ENCODE assay signal across 14 cellular contexts in genomic region chr12:96327889-96328288, GRCh38.
DNase-seq lines count a peak whose midpoint lies in the region; ATAC-seq and TF ChIP-seq lines count a peak whose summit lies in the region.
"Had no signal": no experiment of that assay in that cellular context is flagged by ENCODE, and none has a peak within 500 bp of the region (broad histone marks: within the 10 kb centered on the region; RNA-seq: fewer than 3 reads in every experiment).

No MANE protein-coding gene starts in this region.

- intact Hi-C loops in activated CD8-positive, alpha-beta T cell treated with anti-CD3 and anti-CD28 coated beads for 36 hours (cut with micrococcal nuclease), result no loop called here

- H3K4me1 ChIP-seq in smooth muscle cell (ENCODE audit: low read depth), result no peaks in the 10 kb centered on the region
- H3K4me1 ChIP-seq: A549 had no signal

- CTCF ChIA-PET in activated CD8-positive, alpha-beta T cell treated with anti-CD3 and anti-CD28 coated beads for 36 hours (lab: Charles Lee), result interaction anchor here (0.8 kb wide), 1 partner anchor 188 kb away, joined by 3 read pairs; no protein-coding TSS in a partner anchor
- CTCF ChIA-PET in activated CD8-positive, alpha-beta T cell treated with anti-CD3 and anti-CD28 coated beads, Interleukin-2, amount 10 ng/mL, durations not matched to agents 7 days and 5 days (lab: Charles Lee), result interaction anchor here (1.8 to 2.2 kb wide), 2 partner anchors 9 to 32 kb away, joined by 5 to 6 read pairs; no protein-coding TSS in a partner anchor

- no peak overlapping the region for H3K27ac Mint-ChIP-seq in activated CD8-positive, alpha-beta T cell treated with anti-CD3 and anti-CD28 coated beads for 36 hours
- H3K27ac Mint-ChIP-seq in activated CD8-positive, alpha-beta T cell treated with anti-CD3 and anti-CD28 coated beads, Interleukin-2, amount 10 ng/mL, durations not matched to agents 7 days and 5 days, result no peak overlapping the region
- peak overlapping the region; percentile 0 to 87 (median 73) for H3K27ac Mint-ChIP-seq in naive thymus-derived CD8-positive, alpha-beta T cell

- H3K27ac ChIP-seq in smooth muscle cell (ENCODE audit: low read depth), result no peak overlapping the region
- H3K27ac ChIP-seq: A549, thyroid gland had no signal

- no peak overlapping the region for H3K4me2 ChIP-seq in smooth muscle cell
- H3K4me2 ChIP-seq: A549 had no signal

- no peak overlapping the region for H3K4me3 ChIP-seq in smooth muscle cell
- H3K4me3 ChIP-seq: A549, thyroid gland had no signal

- 94% methylated on average over 3 of the region's 3 CpGs for WGBS in smooth muscle cell (ENCODE audit: low lambda C conversion rate)

- POLR2A ChIA-PET in activated CD8-positive, alpha-beta T cell treated with anti-CD3 and anti-CD28 coated beads for 36 hours (lab: Charles Lee), result no interaction called here
- POLR2A ChIA-PET in activated CD8-positive, alpha-beta T cell treated with anti-CD3 and anti-CD28 coated beads, Interleukin-2, amount 10 ng/mL, durations not matched to agents 7 days and 5 days (lab: Charles Lee), result no interaction called here
- POLR2A ChIA-PET in naive thymus-derived CD8-positive, alpha-beta T cell (lab: Charles Lee), result interaction anchor here (1.4 kb wide), 1 partner anchor 71 kb away, joined by 6 read pairs; no protein-coding TSS in a partner anchor

- no peaks in the 10 kb centered on the region for H3K27me3 ChIP-seq in smooth muscle cell (ENCODE audit: low read depth)
- H3K27me3 ChIP-seq: thyroid gland had no signal

- H3K9me3 Mint-ChIP-seq in activated CD8-positive, alpha-beta T cell treated with anti-CD3 and anti-CD28 coated beads for 36 hours, result no peaks in the 10 kb centered on the region
- H3K9me3 Mint-ChIP-seq in activated CD8-positive, alpha-beta T cell treated with anti-CD3 and anti-CD28 coated beads, Interleukin-2, amount 10 ng/mL, durations not matched to agents 7 days and 5 days (ENCODE audit: insufficient read depth), result no peaks in the 10 kb centered on the region
- peaks cover 0 to 16% (median 0%) of the 10 kb centered on the region in 9 donors for H3K9me3 Mint-ChIP-seq in naive thymus-derived CD8-positive, alpha-beta T cell

- no peaks in the 10 kb centered on the region for H3K36me3 ChIP-seq in smooth muscle cell (ENCODE audit: low read depth)
- H3K36me3 ChIP-seq: thyroid gland had no signal

- H3K9ac ChIP-seq in smooth muscle cell (ENCODE audit: low read depth), result no peak overlapping the region

- H2AFZ ChIP-seq in smooth muscle cell (ENCODE audit: low read depth), result no peak overlapping the region

- H3F3A ChIP-seq in smooth muscle cell (ENCODE audit: low read depth), result no peaks in the 10 kb centered on the region

- no peak overlapping the region for H3K4me3 Mint-ChIP-seq in activated CD8-positive, alpha-beta T cell treated with anti-CD3 and anti-CD28 coated beads for 36 hours
- H3K4me3 Mint-ChIP-seq in activated CD8-positive, alpha-beta T cell treated with anti-CD3 and anti-CD28 coated beads, Interleukin-2, amount 10 ng/mL, durations not matched to agents 7 days and 5 days, result no peak overlapping the region
- peak overlapping the region in 3 of 10 donors; percentile 2 to 23 (median 8) for H3K4me3 Mint-ChIP-seq in naive thymus-derived CD8-positive, alpha-beta T cell

- H3K4me1 Mint-ChIP-seq in activated CD8-positive, alpha-beta T cell treated with anti-CD3 and anti-CD28 coated beads for 36 hours (ENCODE audit: low read depth), result peaks cover 49% of the 10 kb centered on the region
- peaks cover 34% of the 10 kb centered on the region for H3K4me1 Mint-ChIP-seq in activated CD8-positive, alpha-beta T cell treated with anti-CD3 and anti-CD28 coated beads, Interleukin-2, amount 10 ng/mL, durations not matched to agents 7 days and 5 days (ENCODE audit: low read depth)
- peaks cover 28 to 68% (median 60%) of the 10 kb centered on the region in 4 donors for H3K4me1 Mint-ChIP-seq in naive thymus-derived CD8-positive, alpha-beta T cell

- peak; percentile 40 for ATAC-seq in activated CD8-positive, alpha-beta T cell treated with anti-CD3 and anti-CD28 coated beads for 36 hours
- ATAC-seq in activated CD8-positive, alpha-beta T cell treated with anti-CD3 and anti-CD28 coated beads, Interleukin-2, amount 10 ng/mL, durations not matched to agents 7 days and 5 days, result no peak
- ATAC-seq in GM21576 (IDR thresholded peaks at IDR 0.05; ENCODE audit: unreplicated experiment) (peak; percentile 34), HG03432 (IDR thresholded peaks at IDR 0.05; ENCODE audit: unreplicated experiment) (peak; percentile 52)
- peak; percentile 24 to 47 for ATAC-seq in naive thymus-derived CD8-positive, alpha-beta T cell
- ATAC-seq: A549 had no signal

- no peak for DNase-seq in activated CD8-positive, alpha-beta T cell treated with anti-CD3 and anti-CD28 coated beads for 36 hours
- DNase-seq in activated CD8-positive, alpha-beta T cell treated with anti-CD3 and anti-CD28 coated beads, Interleukin-2, amount 10 ng/mL, durations not matched to agents 7 days and 5 days, result no peak
- DNase-seq in naive thymus-derived CD8-positive, alpha-beta T cell, result no peak
- DNase-seq in amygdala (lab: John Stamatoyannopoulos, UW) (no peak), NCI-H748 treated with DMSO at 0.1 percent for 48 hours (lab: John Stamatoyannopoulos, UW) (no peak), smooth muscle cell (lab: John Stamatoyannopoulos, UW; ENCODE audit: unreplicated experiment) (no peak)
- DNase-seq: EL, head of caudate nucleus, mesendoderm, NCI-H446 had no signal

- H3K27me3 Mint-ChIP-seq in activated CD8-positive, alpha-beta T cell treated with anti-CD3 and anti-CD28 coated beads for 36 hours, result no peaks in the 10 kb centered on the region
- H3K27me3 Mint-ChIP-seq in activated CD8-positive, alpha-beta T cell treated with anti-CD3 and anti-CD28 coated beads, Interleukin-2, amount 10 ng/mL, durations not matched to agents 7 days and 5 days (ENCODE audit: low read depth), result no peaks in the 10 kb centered on the region
- no peaks in the 10 kb centered on the region for H3K27me3 Mint-ChIP-seq in naive thymus-derived CD8-positive, alpha-beta T cell

- peaks cover 67% of the 10 kb centered on the region for H4K20me1 ChIP-seq in smooth muscle cell (ENCODE audit: low read depth)

- no peaks in the 10 kb centered on the region for H3K9me3 ChIP-seq in smooth muscle cell (replicated peaks; ENCODE audit: low read depth)
- H3K9me3 ChIP-seq: A549, thyroid gland had no signal

- H3K79me2 ChIP-seq in smooth muscle cell (ENCODE audit: low read depth), result peaks cover 51% of the 10 kb centered on the region

- TF ChIP-seq CTCF in activated CD8-positive, alpha-beta T cell treated with anti-CD3 and anti-CD28 coated beads for 36 hours (IDR thresholded peaks at IDR 0.05), result no peak
- no peak for TF ChIP-seq CTCF in smooth muscle cell (IDR thresholded peaks at IDR 0.05; ENCODE audit: borderline replicate concordance, insufficient read depth, poor library complexity, severe bottlenecking)

- H3K36me3 Mint-ChIP-seq in activated CD8-positive, alpha-beta T cell treated with anti-CD3 and anti-CD28 coated beads for 36 hours (ENCODE audit: low read depth), result peaks cover 34% of the 10 kb centered on the region
- peaks cover 43% of the 10 kb centered on the region for H3K36me3 Mint-ChIP-seq in activated CD8-positive, alpha-beta T cell treated with anti-CD3 and anti-CD28 coated beads, Interleukin-2, amount 10 ng/mL, durations not matched to agents 7 days and 5 days (ENCODE audit: low read depth)
- peaks cover 6 to 41% (median 18%) of the 10 kb centered on the region in 3 donors for H3K36me3 Mint-ChIP-seq in naive thymus-derived CD8-positive, alpha-beta T cell

Comparison
In these comparisons a context has a peak if more than half of its experiments do, and no peak if none do; other contexts are left out.
1. H3K27ac Mint-ChIP-seq: peak in naive thymus-derived CD8-positive, alpha-beta T cell (10 of 10); none in activated CD8-positive, alpha-beta T cell treated with anti-CD3 and anti-CD28 coated beads for 36 hours (single experiment) and activated CD8-positive, alpha-beta T cell treated with anti-CD3 and anti-CD28 coated beads, Interleukin-2, amount 10 ng/mL, durations not matched to agents 7 days and 5 days (single experiment).